Comparison of ENCODE assay signal across 16 cellular contexts in genomic region chr9:118652258-118652657, GRCh38.
A peak's percentile ranks its signal among the peaks of the same experiment; 100 is the strongest.
DNase-seq lines count a peak whose midpoint lies in the region; ATAC-seq and TF ChIP-seq lines count a peak whose summit lies in the region.
"Had no signal": no experiment of that assay in that cellular context is flagged by ENCODE, and none has a peak within 500 bp of the region (broad histone marks: within the 10 kb centered on the region; RNA-seq: fewer than 3 reads in every experiment).

No MANE protein-coding gene starts in this region.

- H3K4me3 ChIP-seq in RWPE2 (ENCODE audit: severe bottlenecking): no peak overlapping the region
- H3K4me3 ChIP-seq in left lung: no peak overlapping the region
- no peak overlapping the region for H3K4me3 ChIP-seq in Peyer's patch
- no peak overlapping the region for H3K4me3 ChIP-seq in adrenal gland
- H3K4me3 ChIP-seq: BLaER1 had no signal

- intact Hi-C loops in left lung (cut with DNase I) (no loop called here), adrenal gland (cut with DNase I) (no loop called here)

- DNase-seq in DMS53 (lab: John Stamatoyannopoulos, UW): peak; percentile 12
- DNase-seq in DMS53 treated with DMSO at 0.1 percent for 48 hours (lab: John Stamatoyannopoulos, UW; ENCODE audit: unreplicated experiment): no peak
- DNase-seq in RWPE2 (ENCODE audit: low spot score): no peak
- DNase-seq in epithelial cell of prostate (ENCODE audit: low read depth, low spot score): no peak
- DNase-seq in left lung: no peak
- no peak for DNase-seq in Peyer's patch
- DNase-seq in NCI-H524 (lab: John Stamatoyannopoulos, UW): no peak
- DNase-seq in adrenal gland: no peak
- DNase-seq: AML-193; Caco-2; CD8-positive, alpha-beta memory T cell; DMS79; GF-D8; HFFc6 had no signal

- H3K9me3 ChIP-seq in RWPE2 (ENCODE audit: severe bottlenecking): no peaks in the 10 kb centered on the region
- no peaks in the 10 kb centered on the region for H3K9me3 ChIP-seq in left lung
- no peaks in the 10 kb centered on the region for H3K9me3 ChIP-seq in Peyer's patch
- H3K9me3 ChIP-seq in adrenal gland (replicated peaks in 1 of 3): no peaks in the 10 kb centered on the region
- H3K9me3 ChIP-seq: BLaER1, Caco-2 had no signal

- peak; percentile 75 for ATAC-seq in RWPE2 (ENCODE audit: low read depth)
- ATAC-seq in left lung: peak; percentile 68

- no peaks in the 10 kb centered on the region for H3K27me3 ChIP-seq in RWPE2 (ENCODE audit: insufficient read depth, poor library complexity, severe bottlenecking)
- no peaks in the 10 kb centered on the region for H3K27me3 ChIP-seq in left lung
- H3K27me3 ChIP-seq in Peyer's patch: no peaks in the 10 kb centered on the region
- no peaks in the 10 kb centered on the region for H3K27me3 ChIP-seq in adrenal gland
- H3K27me3 ChIP-seq: BLaER1 had no signal

- H3K36me3 ChIP-seq in RWPE2 (ENCODE audit: low read depth) (no peaks in the 10 kb centered on the region), left lung (no peaks in the 10 kb centered on the region), Peyer's patch (no peaks in the 10 kb centered on the region), adrenal gland (replicated peaks in 1 of 2) (no peaks in the 10 kb centered on the region)
- H3K36me3 ChIP-seq: BLaER1 had no signal

- H3K27ac ChIP-seq in RWPE2 (ENCODE audit: poor library complexity, severe bottlenecking) (peak overlapping the region; percentile 86), epithelial cell of prostate (peak overlapping the region; percentile 94), left lung (no peak overlapping the region), Peyer's patch (no peak overlapping the region), adrenal gland (no peak overlapping the region)
- H3K27ac ChIP-seq: 22Rv1, BLaER1 had no signal

- TF ChIP-seq POLR2A in Peyer's patch (IDR thresholded peaks at IDR 0.05): no peak
- no peak for TF ChIP-seq POLR2A in adrenal gland (IDR thresholded peaks at IDR 0.05)

- H3K4me1 ChIP-seq in RWPE2 (ENCODE audit: insufficient read depth, poor library complexity, severe bottlenecking) (peaks cover 36% of the 10 kb centered on the region), left lung (no peaks in the 10 kb centered on the region), Peyer's patch (no peaks in the 10 kb centered on the region), adrenal gland (replicated peaks in 1 of 2) (no peaks in the 10 kb centered on the region)
- H3K4me1 ChIP-seq: BLaER1, Caco-2 had no signal

- TF ChIP-seq CTCF in RWPE2 (IDR thresholded peaks at IDR 0.05; ENCODE audit: poor library complexity, severe bottlenecking) (no peak), left lung (IDR thresholded peaks at IDR 0.05) (no peak), Peyer's patch (IDR thresholded peaks at IDR 0.05) (no peak), adrenal gland (IDR thresholded peaks at IDR 0.05) (no peak)

- WGBS in adrenal gland, 4 donors: 72 to 88% (median 82%) methylated on average over 2 of the region's 2 CpGs

Comparison
In these comparisons a context has a peak if more than half of its experiments do, and no peak if none do; other contexts are left out.
1. H3K27ac ChIP-seq: peak in RWPE2 (single experiment) and epithelial cell of prostate (single experiment); none in left lung (0 of 2), Peyer's patch (0 of 4) and adrenal gland (0 of 5).